1 cellular context compared by ENCODE assay signal in the genomic region with DNA sequence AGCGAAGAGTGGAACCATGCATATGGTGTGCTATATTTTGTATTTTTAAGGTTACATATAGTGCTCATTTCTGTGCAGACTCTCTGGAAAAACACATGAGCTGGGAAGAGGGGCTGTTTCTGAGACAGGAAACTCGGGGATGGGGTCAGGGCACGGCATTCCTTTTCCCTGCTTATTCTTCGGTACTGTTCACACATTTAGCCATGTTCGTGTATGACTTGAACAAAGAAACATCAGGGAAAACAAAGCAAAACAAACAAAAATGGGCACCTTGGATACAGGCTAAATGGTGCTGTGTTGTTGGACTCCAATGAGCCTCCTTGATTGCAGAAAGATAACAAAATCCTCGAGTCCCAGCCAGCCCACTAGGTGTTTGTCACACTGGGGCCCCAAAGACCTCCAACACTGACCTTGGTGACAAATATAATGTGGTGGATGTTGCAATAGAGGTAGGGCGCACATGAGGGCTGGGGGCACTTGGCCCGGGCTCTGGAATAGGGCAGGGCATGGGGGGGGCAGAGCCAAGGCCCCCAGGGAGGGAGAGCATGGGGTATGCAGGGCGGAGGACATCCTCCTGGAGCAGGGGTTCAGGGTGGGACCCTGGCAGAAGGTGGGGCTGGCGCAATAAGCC.
A peak's percentile ranks its signal among the peaks of the same experiment; 100 is the strongest.
TF ChIP-seq lines count a peak whose summit lies in the region.

No MANE protein-coding gene starts in this region.

TF ChIP-seq in HepG2, 621 proteins besides CTCF, POLR2A, EP300 and RAD21 (continued from another document and continues in another):
- TF ChIP-seq, protein P1, sequence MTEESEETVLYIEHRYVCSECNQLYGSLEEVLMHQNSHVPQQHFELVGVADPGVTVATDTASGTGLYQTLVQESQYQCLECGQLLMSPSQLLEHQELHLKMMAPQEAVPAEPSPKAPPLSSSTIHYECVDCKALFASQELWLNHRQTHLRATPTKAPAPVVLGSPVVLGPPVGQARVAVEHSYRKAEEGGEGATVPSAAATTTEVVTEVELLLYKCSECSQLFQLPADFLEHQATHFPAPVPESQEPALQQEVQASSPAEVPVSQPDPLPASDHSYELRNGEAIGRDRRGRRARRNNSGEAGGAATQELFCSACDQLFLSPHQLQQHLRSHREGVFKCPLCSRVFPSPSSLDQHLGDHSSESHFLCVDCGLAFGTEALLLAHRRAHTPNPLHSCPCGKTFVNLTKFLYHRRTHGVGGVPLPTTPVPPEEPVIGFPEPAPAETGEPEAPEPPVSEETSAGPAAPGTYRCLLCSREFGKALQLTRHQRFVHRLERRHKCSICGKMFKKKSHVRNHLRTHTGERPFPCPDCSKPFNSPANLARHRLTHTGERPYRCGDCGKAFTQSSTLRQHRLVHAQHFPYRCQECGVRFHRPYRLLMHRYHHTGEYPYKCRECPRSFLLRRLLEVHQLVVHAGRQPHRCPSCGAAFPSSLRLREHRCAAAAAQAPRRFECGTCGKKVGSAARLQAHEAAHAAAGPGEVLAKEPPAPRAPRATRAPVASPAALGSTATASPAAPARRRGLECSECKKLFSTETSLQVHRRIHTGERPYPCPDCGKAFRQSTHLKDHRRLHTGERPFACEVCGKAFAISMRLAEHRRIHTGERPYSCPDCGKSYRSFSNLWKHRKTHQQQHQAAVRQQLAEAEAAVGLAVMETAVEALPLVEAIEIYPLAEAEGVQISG (CRISPR knock-in tag; IDR thresholded peaks at IDR 0.05), result no peak
- no peak for TF ChIP-seq ZNF766 (CRISPR knock-in tag; IDR thresholded peaks at IDR 0.05; ENCODE audit: borderline replicate concordance)
- TF ChIP-seq ZNF619 (CRISPR knock-in tag; IDR thresholded peaks at IDR 0.05), result no peak
- TF ChIP-seq MAFG (CRISPR knock-in tag; IDR thresholded peaks at IDR 0.05), result no peak
- no peak for TF ChIP-seq ZNF792 (CRISPR knock-in tag; IDR thresholded peaks at IDR 0.05)
- no peak for TF ChIP-seq GZF1 (CRISPR knock-in tag; IDR thresholded peaks at IDR 0.05)
- no peak for TF ChIP-seq ATF1 (CRISPR knock-in tag; IDR thresholded peaks at IDR 0.05)
- no peak; the same call in 1 of the 2 replicates for TF ChIP-seq ZNF142 (CRISPR knock-in tag; IDR thresholded peaks at IDR 0.05)
- no peak for TF ChIP-seq ZC3H4 (CRISPR knock-in tag; IDR thresholded peaks at IDR 0.05; ENCODE audit: borderline replicate concordance)
- no peak for TF ChIP-seq ZNF513 (CRISPR knock-in tag; conservative IDR thresholded peaks at IDR 0.05)
- TF ChIP-seq ARHGAP35 (CRISPR knock-in tag; IDR thresholded peaks at IDR 0.05; ENCODE audit: borderline replicate concordance), result no peak
- TF ChIP-seq KDM5A (IDR thresholded peaks at IDR 0.05; ENCODE audit: borderline replicate concordance, low read length), result no peak
- TF ChIP-seq ZFP37 (CRISPR knock-in tag; IDR thresholded peaks at IDR 0.05; ENCODE audit: borderline replicate concordance), result no peak
- TF ChIP-seq, protein P2, sequence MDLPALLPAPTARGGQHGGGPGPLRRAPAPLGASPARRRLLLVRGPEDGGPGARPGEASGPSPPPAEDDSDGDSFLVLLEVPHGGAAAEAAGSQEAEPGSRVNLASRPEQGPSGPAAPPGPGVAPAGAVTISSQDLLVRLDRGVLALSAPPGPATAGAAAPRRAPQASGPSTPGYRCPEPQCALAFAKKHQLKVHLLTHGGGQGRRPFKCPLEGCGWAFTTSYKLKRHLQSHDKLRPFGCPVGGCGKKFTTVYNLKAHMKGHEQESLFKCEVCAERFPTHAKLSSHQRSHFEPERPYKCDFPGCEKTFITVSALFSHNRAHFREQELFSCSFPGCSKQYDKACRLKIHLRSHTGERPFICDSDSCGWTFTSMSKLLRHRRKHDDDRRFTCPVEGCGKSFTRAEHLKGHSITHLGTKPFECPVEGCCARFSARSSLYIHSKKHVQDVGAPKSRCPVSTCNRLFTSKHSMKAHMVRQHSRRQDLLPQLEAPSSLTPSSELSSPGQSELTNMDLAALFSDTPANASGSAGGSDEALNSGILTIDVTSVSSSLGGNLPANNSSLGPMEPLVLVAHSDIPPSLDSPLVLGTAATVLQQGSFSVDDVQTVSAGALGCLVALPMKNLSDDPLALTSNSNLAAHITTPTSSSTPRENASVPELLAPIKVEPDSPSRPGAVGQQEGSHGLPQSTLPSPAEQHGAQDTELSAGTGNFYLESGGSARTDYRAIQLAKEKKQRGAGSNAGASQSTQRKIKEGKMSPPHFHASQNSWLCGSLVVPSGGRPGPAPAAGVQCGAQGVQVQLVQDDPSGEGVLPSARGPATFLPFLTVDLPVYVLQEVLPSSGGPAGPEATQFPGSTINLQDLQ (CRISPR knock-in tag; IDR thresholded peaks at IDR 0.05), result 0 out of 2 replicates have a peak, but pooled peaks have one; percentile 12
- no peak for TF ChIP-seq RFXAP (CRISPR knock-in tag; IDR thresholded peaks at IDR 0.05; ENCODE audit: borderline replicate concordance)
- no peak; the same call in 1 of the 2 replicates for TF ChIP-seq MEIS1 (CRISPR knock-in tag; IDR thresholded peaks at IDR 0.05; ENCODE audit: borderline replicate concordance)
- TF ChIP-seq, protein P3, sequence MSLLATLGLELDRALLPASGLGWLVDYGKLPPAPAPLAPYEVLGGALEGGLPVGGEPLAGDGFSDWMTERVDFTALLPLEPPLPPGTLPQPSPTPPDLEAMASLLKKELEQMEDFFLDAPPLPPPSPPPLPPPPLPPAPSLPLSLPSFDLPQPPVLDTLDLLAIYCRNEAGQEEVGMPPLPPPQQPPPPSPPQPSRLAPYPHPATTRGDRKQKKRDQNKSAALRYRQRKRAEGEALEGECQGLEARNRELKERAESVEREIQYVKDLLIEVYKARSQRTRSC (CRISPR knock-in tag; IDR thresholded peaks at IDR 0.05; ENCODE audit: low read depth), result no peak
- TF ChIP-seq MATR3 (CRISPR knock-in tag; IDR thresholded peaks at IDR 0.05), result no peak
- no peak for TF ChIP-seq ZNF737 (CRISPR knock-in tag; IDR thresholded peaks at IDR 0.05; ENCODE audit: borderline replicate concordance)
- 0 out of 2 replicates have a peak, but pooled peaks have one; percentile 50 for TF ChIP-seq ETV6 (CRISPR knock-in tag; conservative IDR thresholded peaks at IDR 0.05)
- TF ChIP-seq ZNF782 (CRISPR knock-in tag; IDR thresholded peaks at IDR 0.05; ENCODE audit: borderline replicate concordance), result no peak
- TF ChIP-seq CBX1 (IDR thresholded peaks at IDR 0.05; ENCODE audit: low read depth), result no peak
- peak; percentile 39; the same call in 1 of the 2 replicates for TF ChIP-seq PHF8 (CRISPR knock-in tag; IDR thresholded peaks at IDR 0.05)
- no peak for TF ChIP-seq PRDM10 (CRISPR knock-in tag; IDR thresholded peaks at IDR 0.05; ENCODE audit: low read depth)
- no peak for TF ChIP-seq ADNP (CRISPR knock-in tag; IDR thresholded peaks at IDR 0.05)
- TF ChIP-seq ZNF225 (CRISPR knock-in tag; IDR thresholded peaks at IDR 0.05), result no peak
- peak; percentile 53; the same call in 1 of the 2 replicates for TF ChIP-seq RCOR2 (CRISPR knock-in tag; IDR thresholded peaks at IDR 0.05)
- TF ChIP-seq HIC2 (CRISPR knock-in tag; IDR thresholded peaks at IDR 0.05; ENCODE audit: low read depth), result peak; percentile 57
